Comparison of ENCODE assay signal across 11 cellular contexts in genomic region chr7:47478017-47478344, GRCh38.
A peak's percentile ranks its signal among the peaks of the same experiment; 100 is the strongest.
DNase-seq lines count a peak whose midpoint lies in the region; ATAC-seq and TF ChIP-seq lines count a peak whose summit lies in the region.
"Had no signal": no experiment of that assay in that cellular context is flagged by ENCODE, and none has a peak within 500 bp of the region (broad histone marks: within the 10 kb centered on the region; RNA-seq: fewer than 3 reads in every experiment).

No MANE protein-coding gene starts in this region.

- no peaks in the 10 kb centered on the region for H3K9me2 ChIP-seq in PC-9 (ENCODE audit: insufficient read depth)

- no peak for TF ChIP-seq CTCF in PC-9 (conservative IDR thresholded peaks at IDR 0.05)
- TF ChIP-seq CTCF in heart left ventricle (IDR thresholded peaks at IDR 0.05): no peak
- TF ChIP-seq CTCF in osteoblast (IDR thresholded peaks at IDR 0.05; ENCODE audit: extremely low read depth, low read depth, low read length): no peak

- H3K27me3 ChIP-seq in ACC112 (ENCODE audit: insufficient read depth, low read length) (no peaks in the 10 kb centered on the region), PC-9 (ENCODE audit: insufficient read depth, low read depth) (no peaks in the 10 kb centered on the region), heart left ventricle (no peaks in the 10 kb centered on the region), osteoblast (ENCODE audit: insufficient read depth, low read length) (no peaks in the 10 kb centered on the region)
- H3K27me3 ChIP-seq: tibial nerve had no signal

- intact Hi-C loops in PC-9 (cut with micrococcal nuclease; ENCODE audit: unreplicated experiment) (loop anchor here (5.0 to 10.0 kb wide), 2 partner anchors 36 to 607 kb away; partner anchors contain the start of gene UPP1), heart left ventricle (cut with DNase I) (loop anchor here in 1 of 10 donors (5.0 kb wide), 1 partner anchor 94 kb away; no protein-coding TSS in a partner anchor)

- WGBS in heart left ventricle, 4 donors: 34 to 43% (median 36%) methylated on average over 1 to 6 of the region's 6 CpGs

- H3K36me3 ChIP-seq in ACC112 (ENCODE audit: insufficient read depth, low read length) (peaks cover 15% of the 10 kb centered on the region), PC-9 (ENCODE audit: low read depth) (peaks cover 36% of the 10 kb centered on the region), heart left ventricle (no peaks in the 10 kb centered on the region), osteoblast (ENCODE audit: insufficient read depth, low read length) (no peaks in the 10 kb centered on the region)
- H3K36me3 ChIP-seq: tibial nerve had no signal

- H3K4me2 ChIP-seq in PC-9: peak overlapping the region; percentile 72
- H3K4me2 ChIP-seq in osteoblast (ENCODE audit: insufficient read depth, low read length): peak overlapping the region; percentile 16

- H2AFZ ChIP-seq in ACC112 (ENCODE audit: low read length, unreplicated experiment) (no peak overlapping the region), PC-9 (no peak overlapping the region), osteoblast (ENCODE audit: low read length) (no peak overlapping the region)

- BruUV-seq in PC-9 (replicated peaks; lab: Mats Ljungman, UMichigan): no TSS peak

- in situ Hi-C loops in KBM-7 (cut with MboI; ENCODE audit: low pct_unique_long_range_greater_than_20kb, low sequenced_read_pairs): no loop called here

- CTCF ChIA-PET in PC-9 (lab: Charles Lee): interaction anchor here (0.7 kb wide), 1 partner anchor 54 kb away, joined by 3 read pairs; no protein-coding TSS in a partner anchor

- no peaks in the 10 kb centered on the region for H3K9me3 ChIP-seq in PC-9 (ENCODE audit: insufficient read depth, low read depth)
- H3K9me3 ChIP-seq in heart left ventricle: no peaks in the 10 kb centered on the region
- H3K9me3 ChIP-seq in osteoblast (ENCODE audit: low read depth, low read length): no peaks in the 10 kb centered on the region
- H3K9me3 ChIP-seq: tibial nerve had no signal

- peak overlapping the region; percentile 8; the same call in 1 of the 2 replicates for H3K27ac ChIP-seq in ACC112 (ENCODE audit: low read depth, low read length)
- peak overlapping the region; percentile 19; the same call in 1 of the 2 replicates for H3K27ac ChIP-seq in PC-9
- H3K27ac ChIP-seq in heart left ventricle: peak overlapping the region in 11 of 12 donors; percentile 8 to 85 (median 52)
- peak overlapping the region; percentile 27 for H3K27ac ChIP-seq in osteoblast (ENCODE audit: low read depth, low read length)

- H4K20me1 ChIP-seq in PC-9 (ENCODE audit: insufficient read depth): peaks cover 65% of the 10 kb centered on the region
- H4K20me1 ChIP-seq in osteoblast (ENCODE audit: insufficient read depth, low read length): peaks cover 32% of the 10 kb centered on the region

- peak in 2 of 4 donors; percentile 10 to 16 for ATAC-seq in heart left ventricle
- ATAC-seq: GM12878 had no signal

- peaks cover 93% of the 10 kb centered on the region for H3F3A ChIP-seq in PC-9 (ENCODE audit: insufficient read depth, low read depth)

- peaks cover 58% of the 10 kb centered on the region for H3K79me2 ChIP-seq in ACC112 (ENCODE audit: control insufficient read depth, insufficient read depth, low read length, unreplicated experiment)
- peaks cover 86% of the 10 kb centered on the region for H3K79me2 ChIP-seq in PC-9 (ENCODE audit: low read depth)
- peaks cover 40% of the 10 kb centered on the region for H3K79me2 ChIP-seq in osteoblast (ENCODE audit: insufficient read depth, low read length)

- POLR2A ChIA-PET in PC-9 (lab: Charles Lee; ENCODE audit: unreplicated experiment): no interaction called here

- no peak for TF ChIP-seq POLR2A in heart left ventricle (IDR thresholded peaks at IDR 0.05)

- H3K4me1 ChIP-seq in ACC112 (ENCODE audit: control insufficient read depth, insufficient read depth, low read length, unreplicated experiment) (peaks cover 74% of the 10 kb centered on the region), PC-9 (replicated peaks; ENCODE audit: insufficient read depth) (peaks cover 84% of the 10 kb centered on the region), heart left ventricle (peaks cover 7 to 73% (median 60%) of the 10 kb centered on the region in 12 donors), osteoblast (ENCODE audit: insufficient read depth, low read length) (peaks cover 61% of the 10 kb centered on the region)

- DNase-seq in PC-9: no peak
- peak in 2 of 5 donors; percentile 59 to 73 for DNase-seq in heart left ventricle
- no peak for DNase-seq in osteoblast (ENCODE audit: insufficient read length, low spot score, missing footprints)
- DNase-seq in UCSD-AML1 (lab: John Stamatoyannopoulos, UW; ENCODE audit: unreplicated experiment): no peak
- DNase-seq in HT-29 (ENCODE audit: low spot score): no peak
- DNase-seq in KBM-7: no peak
- no peak for DNase-seq in ecto neural progenitor cell (ENCODE audit: low spot score)
- DNase-seq: NCI-H187 had no signal

- H3K4me3 ChIP-seq in ACC112 (ENCODE audit: low read depth, low read length) (no peak overlapping the region), PC-9 (no peak overlapping the region), heart left ventricle (peak overlapping the region in 1 of 12 donors; percentile 49), osteoblast (ENCODE audit: insufficient read depth, low read length) (no peak overlapping the region)
- H3K4me3 ChIP-seq: GM12878, tibial nerve had no signal
